Comparison of ENCODE assay signal across 1 cellular context in the genomic region with DNA sequence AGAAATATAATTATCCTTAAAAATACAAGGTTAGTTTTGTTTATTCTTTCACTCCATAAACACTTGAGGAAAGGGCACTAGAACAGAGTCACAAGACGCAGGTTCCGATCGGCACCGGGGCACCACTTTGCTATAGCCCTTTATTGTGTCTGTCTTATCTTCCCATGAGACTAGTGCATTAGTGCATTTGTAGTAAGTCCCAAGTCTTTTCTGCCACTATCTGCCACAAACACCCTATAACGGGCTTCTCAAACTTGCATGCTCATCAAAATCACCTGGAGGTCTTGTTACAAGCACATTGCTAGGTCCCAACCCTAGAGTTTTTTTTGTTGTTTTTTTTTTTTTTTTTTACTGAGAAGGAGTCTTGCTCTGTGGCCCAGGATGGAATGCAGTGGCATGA.
TF ChIP-seq lines count a peak whose summit lies in the region.

No MANE protein-coding gene starts in this region.

TF ChIP-seq in K562, 482 proteins besides CTCF, POLR2A, EP300 and RAD21 (continued from another document and continues in another):
- TF ChIP-seq, protein P1, sequence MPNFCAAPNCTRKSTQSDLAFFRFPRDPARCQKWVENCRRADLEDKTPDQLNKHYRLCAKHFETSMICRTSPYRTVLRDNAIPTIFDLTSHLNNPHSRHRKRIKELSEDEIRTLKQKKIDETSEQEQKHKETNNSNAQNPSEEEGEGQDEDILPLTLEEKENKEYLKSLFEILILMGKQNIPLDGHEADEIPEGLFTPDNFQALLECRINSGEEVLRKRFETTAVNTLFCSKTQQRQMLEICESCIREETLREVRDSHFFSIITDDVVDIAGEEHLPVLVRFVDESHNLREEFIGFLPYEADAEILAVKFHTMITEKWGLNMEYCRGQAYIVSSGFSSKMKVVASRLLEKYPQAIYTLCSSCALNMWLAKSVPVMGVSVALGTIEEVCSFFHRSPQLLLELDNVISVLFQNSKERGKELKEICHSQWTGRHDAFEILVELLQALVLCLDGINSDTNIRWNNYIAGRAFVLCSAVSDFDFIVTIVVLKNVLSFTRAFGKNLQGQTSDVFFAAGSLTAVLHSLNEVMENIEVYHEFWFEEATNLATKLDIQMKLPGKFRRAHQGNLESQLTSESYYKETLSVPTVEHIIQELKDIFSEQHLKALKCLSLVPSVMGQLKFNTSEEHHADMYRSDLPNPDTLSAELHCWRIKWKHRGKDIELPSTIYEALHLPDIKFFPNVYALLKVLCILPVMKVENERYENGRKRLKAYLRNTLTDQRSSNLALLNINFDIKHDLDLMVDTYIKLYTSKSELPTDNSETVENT (CRISPR knock-in tag; IDR thresholded peaks at IDR 0.05) = no peak
- TF ChIP-seq ZNF174 (CRISPR knock-in tag; IDR thresholded peaks at IDR 0.05) = no peak
- TF ChIP-seq, protein P2, sequence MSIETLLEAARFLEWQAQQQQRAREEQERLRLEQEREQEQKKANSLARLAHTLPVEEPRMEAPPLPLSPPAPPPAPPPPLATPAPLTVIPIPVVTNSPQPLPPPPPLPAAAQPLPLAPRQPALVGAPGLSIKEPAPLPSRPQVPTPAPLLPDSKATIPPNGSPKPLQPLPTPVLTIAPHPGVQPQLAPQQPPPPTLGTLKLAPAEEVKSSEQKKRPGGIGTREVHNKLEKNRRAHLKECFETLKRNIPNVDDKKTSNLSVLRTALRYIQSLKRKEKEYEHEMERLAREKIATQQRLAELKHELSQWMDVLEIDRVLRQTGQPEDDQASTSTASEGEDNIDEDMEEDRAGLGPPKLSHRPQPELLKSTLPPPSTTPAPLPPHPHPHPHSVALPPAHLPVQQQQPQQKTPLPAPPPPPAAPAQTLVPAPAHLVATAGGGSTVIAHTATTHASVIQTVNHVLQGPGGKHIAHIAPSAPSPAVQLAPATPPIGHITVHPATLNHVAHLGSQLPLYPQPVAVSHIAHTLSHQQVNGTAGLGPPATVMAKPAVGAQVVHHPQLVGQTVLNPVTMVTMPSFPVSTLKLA (conservative IDR thresholded peaks at IDR 0.05) = no peak
- TF ChIP-seq BCOR (IDR thresholded peaks at IDR 0.05) = no peak
- TF ChIP-seq, protein P3, sequence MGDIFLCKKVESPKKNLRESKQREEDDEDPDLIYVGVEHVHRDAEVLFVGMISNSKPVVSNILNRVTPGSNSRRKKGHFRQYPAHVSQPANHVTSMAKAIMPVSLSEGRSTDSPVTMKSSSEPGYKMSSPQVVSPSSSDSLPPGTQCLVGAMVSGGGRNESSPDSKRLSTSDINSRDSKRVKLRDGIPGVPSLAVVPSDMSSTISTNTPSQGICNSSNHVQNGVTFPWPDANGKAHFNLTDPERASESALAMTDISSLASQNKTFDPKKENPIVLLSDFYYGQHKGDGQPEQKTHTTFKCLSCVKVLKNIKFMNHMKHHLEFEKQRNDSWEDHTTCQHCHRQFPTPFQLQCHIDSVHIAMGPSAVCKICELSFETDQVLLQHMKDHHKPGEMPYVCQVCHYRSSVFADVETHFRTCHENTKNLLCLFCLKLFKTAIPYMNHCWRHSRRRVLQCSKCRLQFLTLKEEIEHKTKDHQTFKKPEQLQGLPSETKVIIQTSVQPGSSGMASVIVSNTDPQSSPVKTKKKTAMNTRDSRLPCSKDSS (IDR thresholded peaks at IDR 0.05; ENCODE audit: low read depth, partially characterized antibody) = no peak
- TF ChIP-seq, protein P4, sequence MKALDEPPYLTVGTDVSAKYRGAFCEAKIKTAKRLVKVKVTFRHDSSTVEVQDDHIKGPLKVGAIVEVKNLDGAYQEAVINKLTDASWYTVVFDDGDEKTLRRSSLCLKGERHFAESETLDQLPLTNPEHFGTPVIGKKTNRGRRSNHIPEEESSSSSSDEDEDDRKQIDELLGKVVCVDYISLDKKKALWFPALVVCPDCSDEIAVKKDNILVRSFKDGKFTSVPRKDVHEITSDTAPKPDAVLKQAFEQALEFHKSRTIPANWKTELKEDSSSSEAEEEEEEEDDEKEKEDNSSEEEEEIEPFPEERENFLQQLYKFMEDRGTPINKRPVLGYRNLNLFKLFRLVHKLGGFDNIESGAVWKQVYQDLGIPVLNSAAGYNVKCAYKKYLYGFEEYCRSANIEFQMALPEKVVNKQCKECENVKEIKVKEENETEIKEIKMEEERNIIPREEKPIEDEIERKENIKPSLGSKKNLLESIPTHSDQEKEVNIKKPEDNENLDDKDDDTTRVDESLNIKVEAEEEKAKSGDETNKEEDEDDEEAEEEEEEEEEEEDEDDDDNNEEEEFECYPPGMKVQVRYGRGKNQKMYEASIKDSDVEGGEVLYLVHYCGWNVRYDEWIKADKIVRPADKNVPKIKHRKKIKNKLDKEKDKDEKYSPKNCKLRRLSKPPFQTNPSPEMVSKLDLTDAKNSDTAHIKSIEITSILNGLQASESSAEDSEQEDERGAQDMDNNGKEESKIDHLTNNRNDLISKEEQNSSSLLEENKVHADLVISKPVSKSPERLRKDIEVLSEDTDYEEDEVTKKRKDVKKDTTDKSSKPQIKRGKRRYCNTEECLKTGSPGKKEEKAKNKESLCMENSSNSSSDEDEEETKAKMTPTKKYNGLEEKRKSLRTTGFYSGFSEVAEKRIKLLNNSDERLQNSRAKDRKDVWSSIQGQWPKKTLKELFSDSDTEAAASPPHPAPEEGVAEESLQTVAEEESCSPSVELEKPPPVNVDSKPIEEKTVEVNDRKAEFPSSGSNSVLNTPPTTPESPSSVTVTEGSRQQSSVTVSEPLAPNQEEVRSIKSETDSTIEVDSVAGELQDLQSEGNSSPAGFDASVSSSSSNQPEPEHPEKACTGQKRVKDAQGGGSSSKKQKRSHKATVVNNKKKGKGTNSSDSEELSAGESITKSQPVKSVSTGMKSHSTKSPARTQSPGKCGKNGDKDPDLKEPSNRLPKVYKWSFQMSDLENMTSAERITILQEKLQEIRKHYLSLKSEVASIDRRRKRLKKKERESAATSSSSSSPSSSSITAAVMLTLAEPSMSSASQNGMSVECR (CRISPR knock-in tag; IDR thresholded peaks at IDR 0.05) = no peak
- no peak for TF ChIP-seq HDAC3 (IDR thresholded peaks at IDR 0.05; ENCODE audit: borderline replicate concordance, partially characterized antibody)
- TF ChIP-seq, protein P5, sequence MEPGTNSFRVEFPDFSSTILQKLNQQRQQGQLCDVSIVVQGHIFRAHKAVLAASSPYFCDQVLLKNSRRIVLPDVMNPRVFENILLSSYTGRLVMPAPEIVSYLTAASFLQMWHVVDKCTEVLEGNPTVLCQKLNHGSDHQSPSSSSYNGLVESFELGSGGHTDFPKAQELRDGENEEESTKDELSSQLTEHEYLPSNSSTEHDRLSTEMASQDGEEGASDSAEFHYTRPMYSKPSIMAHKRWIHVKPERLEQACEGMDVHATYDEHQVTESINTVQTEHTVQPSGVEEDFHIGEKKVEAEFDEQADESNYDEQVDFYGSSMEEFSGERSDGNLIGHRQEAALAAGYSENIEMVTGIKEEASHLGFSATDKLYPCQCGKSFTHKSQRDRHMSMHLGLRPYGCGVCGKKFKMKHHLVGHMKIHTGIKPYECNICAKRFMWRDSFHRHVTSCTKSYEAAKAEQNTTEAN (CRISPR knock-in tag; IDR thresholded peaks at IDR 0.05) = no peak
- no peak for TF ChIP-seq CXXC5 (CRISPR knock-in tag; IDR thresholded peaks at IDR 0.05)
- TF ChIP-seq, protein P6, sequence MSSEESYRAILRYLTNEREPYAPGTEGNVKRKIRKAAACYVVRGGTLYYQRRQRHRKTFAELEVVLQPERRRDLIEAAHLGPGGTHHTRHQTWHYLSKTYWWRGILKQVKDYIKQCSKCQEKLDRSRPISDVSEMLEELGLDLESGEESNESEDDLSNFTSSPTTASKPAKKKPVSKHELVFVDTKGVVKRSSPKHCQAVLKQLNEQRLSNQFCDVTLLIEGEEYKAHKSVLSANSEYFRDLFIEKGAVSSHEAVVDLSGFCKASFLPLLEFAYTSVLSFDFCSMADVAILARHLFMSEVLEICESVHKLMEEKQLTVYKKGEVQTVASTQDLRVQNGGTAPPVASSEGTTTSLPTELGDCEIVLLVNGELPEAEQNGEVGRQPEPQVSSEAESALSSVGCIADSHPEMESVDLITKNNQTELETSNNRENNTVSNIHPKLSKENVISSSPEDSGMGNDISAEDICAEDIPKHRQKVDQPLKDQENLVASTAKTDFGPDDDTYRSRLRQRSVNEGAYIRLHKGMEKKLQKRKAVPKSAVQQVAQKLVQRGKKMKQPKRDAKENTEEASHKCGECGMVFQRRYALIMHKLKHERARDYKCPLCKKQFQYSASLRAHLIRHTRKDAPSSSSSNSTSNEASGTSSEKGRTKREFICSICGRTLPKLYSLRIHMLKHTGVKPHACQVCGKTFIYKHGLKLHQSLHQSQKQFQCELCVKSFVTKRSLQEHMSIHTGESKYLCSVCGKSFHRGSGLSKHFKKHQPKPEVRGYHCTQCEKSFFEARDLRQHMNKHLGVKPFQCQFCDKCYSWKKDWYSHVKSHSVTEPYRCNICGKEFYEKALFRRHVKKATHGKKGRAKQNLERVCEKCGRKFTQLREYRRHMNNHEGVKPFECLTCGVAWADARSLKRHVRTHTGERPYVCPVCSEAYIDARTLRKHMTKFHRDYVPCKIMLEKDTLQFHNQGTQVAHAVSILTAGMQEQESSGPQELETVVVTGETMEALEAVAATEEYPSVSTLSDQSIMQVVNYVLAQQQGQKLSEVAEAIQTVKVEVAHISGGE (CRISPR knock-in tag; IDR thresholded peaks at IDR 0.05) = no peak
- no peak for TF ChIP-seq SRSF9 (IDR thresholded peaks at IDR 0.05; ENCODE audit: borderline replicate concordance, low read depth, low read length)
- TF ChIP-seq, protein P7, sequence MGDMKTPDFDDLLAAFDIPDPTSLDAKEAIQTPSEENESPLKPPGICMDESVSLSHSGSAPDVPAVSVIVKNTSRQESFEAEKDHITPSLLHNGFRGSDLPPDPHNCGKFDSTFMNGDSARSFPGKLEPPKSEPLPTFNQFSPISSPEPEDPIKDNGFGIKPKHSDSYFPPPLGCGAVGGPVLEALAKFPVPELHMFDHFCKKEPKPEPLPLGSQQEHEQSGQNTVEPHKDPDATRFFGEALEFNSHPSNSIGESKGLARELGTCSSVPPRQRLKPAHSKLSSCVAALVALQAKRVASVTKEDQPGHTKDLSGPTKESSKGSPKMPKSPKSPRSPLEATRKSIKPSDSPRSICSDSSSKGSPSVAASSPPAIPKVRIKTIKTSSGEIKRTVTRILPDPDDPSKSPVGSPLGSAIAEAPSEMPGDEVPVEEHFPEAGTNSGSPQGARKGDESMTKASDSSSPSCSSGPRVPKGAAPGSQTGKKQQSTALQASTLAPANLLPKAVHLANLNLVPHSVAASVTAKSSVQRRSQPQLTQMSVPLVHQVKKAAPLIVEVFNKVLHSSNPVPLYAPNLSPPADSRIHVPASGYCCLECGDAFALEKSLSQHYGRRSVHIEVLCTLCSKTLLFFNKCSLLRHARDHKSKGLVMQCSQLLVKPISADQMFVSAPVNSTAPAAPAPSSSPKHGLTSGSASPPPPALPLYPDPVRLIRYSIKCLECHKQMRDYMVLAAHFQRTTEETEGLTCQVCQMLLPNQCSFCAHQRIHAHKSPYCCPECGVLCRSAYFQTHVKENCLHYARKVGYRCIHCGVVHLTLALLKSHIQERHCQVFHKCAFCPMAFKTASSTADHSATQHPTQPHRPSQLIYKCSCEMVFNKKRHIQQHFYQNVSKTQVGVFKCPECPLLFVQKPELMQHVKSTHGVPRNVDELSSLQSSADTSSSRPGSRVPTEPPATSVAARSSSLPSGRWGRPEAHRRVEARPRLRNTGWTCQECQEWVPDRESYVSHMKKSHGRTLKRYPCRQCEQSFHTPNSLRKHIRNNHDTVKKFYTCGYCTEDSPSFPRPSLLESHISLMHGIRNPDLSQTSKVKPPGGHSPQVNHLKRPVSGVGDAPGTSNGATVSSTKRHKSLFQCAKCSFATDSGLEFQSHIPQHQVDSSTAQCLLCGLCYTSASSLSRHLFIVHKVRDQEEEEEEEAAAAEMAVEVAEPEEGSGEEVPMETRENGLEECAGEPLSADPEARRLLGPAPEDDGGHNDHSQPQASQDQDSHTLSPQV (IDR thresholded peaks at IDR 0.05) = peak; percentile 18; the same call in 1 of the 2 replicates
- TF ChIP-seq, protein P8, sequence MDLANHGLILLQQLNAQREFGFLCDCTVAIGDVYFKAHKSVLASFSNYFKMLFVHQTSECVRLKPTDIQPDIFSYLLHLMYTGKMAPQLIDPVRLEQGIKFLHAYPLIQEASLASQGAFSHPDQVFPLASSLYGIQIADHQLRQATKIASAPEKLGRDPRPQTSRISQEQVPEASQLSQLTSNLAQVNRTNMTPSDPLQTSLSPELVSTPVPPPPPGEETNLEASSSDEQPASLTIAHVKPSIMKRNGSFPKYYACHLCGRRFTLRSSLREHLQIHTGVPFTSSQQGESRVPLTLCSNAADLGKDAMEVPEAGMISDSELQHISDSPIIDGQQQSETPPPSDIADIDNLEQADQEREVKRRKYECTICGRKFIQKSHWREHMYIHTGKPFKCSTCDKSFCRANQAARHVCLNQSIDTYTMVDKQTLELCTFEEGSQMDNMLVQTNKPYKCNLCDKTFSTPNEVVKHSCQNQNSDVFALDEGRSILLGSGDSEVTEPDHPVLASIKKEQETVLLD (IDR thresholded peaks at IDR 0.05) = no peak
- no peak for TF ChIP-seq MEIS2 (IDR thresholded peaks at IDR 0.05; ENCODE audit: partially characterized antibody)
- no peak for TF ChIP-seq KAT8 (IDR thresholded peaks at IDR 0.05; ENCODE audit: low read depth)
- peak; percentile 92 for TF ChIP-seq C11orf30 (IDR thresholded peaks at IDR 0.05; ENCODE audit: low read depth)
- TF ChIP-seq, protein P9, sequence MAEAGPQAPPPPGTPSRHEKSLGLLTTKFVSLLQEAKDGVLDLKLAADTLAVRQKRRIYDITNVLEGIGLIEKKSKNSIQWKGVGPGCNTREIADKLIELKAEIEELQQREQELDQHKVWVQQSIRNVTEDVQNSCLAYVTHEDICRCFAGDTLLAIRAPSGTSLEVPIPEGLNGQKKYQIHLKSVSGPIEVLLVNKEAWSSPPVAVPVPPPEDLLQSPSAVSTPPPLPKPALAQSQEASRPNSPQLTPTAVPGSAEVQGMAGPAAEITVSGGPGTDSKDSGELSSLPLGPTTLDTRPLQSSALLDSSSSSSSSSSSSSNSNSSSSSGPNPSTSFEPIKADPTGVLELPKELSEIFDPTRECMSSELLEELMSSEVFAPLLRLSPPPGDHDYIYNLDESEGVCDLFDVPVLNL (CRISPR knock-in tag; IDR thresholded peaks at IDR 0.05; ENCODE audit: low read depth) = no peak
- TF ChIP-seq CCNT2 (IDR thresholded peaks at IDR 0.05; ENCODE audit: borderline replicate concordance, extremely low read depth, insufficient read length, low read depth, low read length) = no peak
- TF ChIP-seq FOXM1 (IDR thresholded peaks at IDR 0.05; ENCODE audit: low read depth) = no peak
- TF ChIP-seq FOXM1 (CRISPR knock-in tag; IDR thresholded peaks at IDR 0.05; ENCODE audit: low read depth) = no peak
- TF ChIP-seq MAFG (tag; conservative IDR thresholded peaks at IDR 0.05) = peak; percentile 86
- TF ChIP-seq DMBX1 (CRISPR knock-in tag; IDR thresholded peaks at IDR 0.05; ENCODE audit: borderline replicate concordance) = no peak
- TF ChIP-seq, protein P10, sequence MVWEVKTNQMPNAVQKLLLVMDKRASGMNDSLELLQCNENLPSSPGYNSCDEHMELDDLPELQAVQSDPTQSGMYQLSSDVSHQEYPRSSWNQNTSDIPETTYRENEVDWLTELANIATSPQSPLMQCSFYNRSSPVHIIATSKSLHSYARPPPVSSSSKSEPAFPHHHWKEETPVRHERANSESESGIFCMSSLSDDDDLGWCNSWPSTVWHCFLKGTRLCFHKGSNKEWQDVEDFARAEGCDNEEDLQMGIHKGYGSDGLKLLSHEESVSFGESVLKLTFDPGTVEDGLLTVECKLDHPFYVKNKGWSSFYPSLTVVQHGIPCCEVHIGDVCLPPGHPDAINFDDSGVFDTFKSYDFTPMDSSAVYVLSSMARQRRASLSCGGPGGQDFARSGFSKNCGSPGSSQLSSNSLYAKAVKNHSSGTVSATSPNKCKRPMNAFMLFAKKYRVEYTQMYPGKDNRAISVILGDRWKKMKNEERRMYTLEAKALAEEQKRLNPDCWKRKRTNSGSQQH (CRISPR knock-in tag; IDR thresholded peaks at IDR 0.05) = no peak
- no peak for TF ChIP-seq NFYB (IDR thresholded peaks at IDR 0.05; ENCODE audit: extremely low read depth, insufficient read length)
- peak; percentile 98 for TF ChIP-seq ZNF316 (IDR thresholded peaks at IDR 0.05)
